In the genomic region with DNA sequence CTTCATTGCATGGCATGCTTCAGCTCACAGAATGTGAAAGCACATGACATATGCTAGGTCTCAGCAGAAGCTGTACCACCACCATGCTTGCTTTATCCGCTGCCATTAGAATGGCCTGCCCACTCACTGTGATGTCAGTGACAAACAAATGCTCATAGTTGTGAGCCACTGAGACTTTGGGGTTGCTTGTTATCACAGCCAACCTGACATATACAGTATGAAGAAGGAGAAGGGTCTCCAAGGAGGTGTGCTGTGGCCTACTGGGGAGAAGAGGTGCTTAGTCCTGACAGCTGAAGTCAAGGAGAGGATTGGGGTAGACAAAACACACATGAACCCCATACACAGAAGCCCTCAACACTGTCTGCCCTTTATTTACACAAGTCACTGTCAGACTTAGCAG, we compare ENCODE assay signal across 33 cellular contexts.
"Had no signal": no experiment of that assay in that cellular context is flagged by ENCODE, and none has a peak within 500 bp of the region (broad histone marks: within the 10 kb centered on the region; RNA-seq: fewer than 3 reads in every experiment).

No MANE protein-coding gene starts in this region.

- H3K36me3 Mint-ChIP-seq: activated CD4-positive, alpha-beta memory T cell treated with anti-CD3 and anti-CD28 coated beads for 36 hours; activated CD8-positive, alpha-beta memory T cell treated with anti-CD3 and anti-CD28 coated beads, Interleukin-2, amount 10 ng/mL, durations not matched to agents 7 days and 5 days; activated naive CD4-positive, alpha-beta T cell treated with anti-CD3 and anti-CD28 coated beads, Interleukin-2, amount 10 ng/mL, durations not matched to agents 7 days and 5 days; activated naive CD4-positive, alpha-beta T cell treated with anti-CD3 and anti-CD28 coated beads, Interleukin-2, amount 50 U/mL, for 72 hours; activated naive CD8-positive, alpha-beta T cell treated with anti-CD3 and anti-CD28 coated beads, Interleukin-2, amount 10 ng/mL, durations not matched to agents 7 days and 5 days; brain had no signal

- H3K4me3 Mint-ChIP-seq: activated B cell treated with CpG ODN at 0.5 μM for 24 hours; activated CD4-positive, alpha-beta memory T cell treated with anti-CD3 and anti-CD28 coated beads for 36 hours; activated CD8-positive, alpha-beta memory T cell treated with anti-CD3 and anti-CD28 coated beads, Interleukin-2, amount 10 ng/mL, durations not matched to agents 7 days and 5 days; activated CD8-positive, alpha-beta T cell treated with anti-CD3 and anti-CD28 coated beads, Interleukin-2, amount 10 ng/mL, durations not matched to agents 7 days and 5 days; activated naive CD4-positive, alpha-beta T cell treated with anti-CD3 and anti-CD28 coated beads, Interleukin-2, amount 10 ng/mL, durations not matched to agents 7 days and 5 days; activated naive CD8-positive, alpha-beta T cell treated with anti-CD3 and anti-CD28 coated beads, Interleukin-2, amount 10 ng/mL, durations not matched to agents 7 days and 5 days; activated T-helper 17 cell treated with anti-CD3 and anti-CD28 coated beads, Interleukin-2, amount 50 U/mL, for 72 hours; brain; T-helper 17 cell; T-helper 2 cell treated with Interferon-gamma antibody and Interleukin-4, amounts not matched to agents 5 μg/mL and 100 μg/mL, for 36 hours had no signal

- H3K4me3 ChIP-seq: ascending aorta, breast epithelium, cardiac muscle cell, colonic mucosa, esophagus squamous epithelium, gastroesophageal sphincter had no signal

- H3K9me3 Mint-ChIP-seq: activated B cell treated with CpG ODN at 0.5 μM for 24 hours; activated CD4-positive, alpha-beta memory T cell treated with anti-CD3 and anti-CD28 coated beads for 36 hours; activated naive CD4-positive, alpha-beta T cell treated with anti-CD3 and anti-CD28 coated beads, Interleukin-2, amount 50 U/mL, for 72 hours; activated naive CD8-positive, alpha-beta T cell treated with anti-CD3 and anti-CD28 coated beads, Interleukin-2, amount 10 ng/mL, durations not matched to agents 7 days and 5 days; activated T-helper 17 cell treated with anti-CD3 and anti-CD28 coated beads, Interleukin-2, amount 50 U/mL, for 72 hours; brain; T-helper 2 cell treated with Interferon-gamma antibody and Interleukin-4, amounts not matched to agents 5 μg/mL and 100 μg/mL, for 36 hours had no signal

- DNase-seq: activated B cell treated with CpG ODN at 0.5 μM for 24 hours; activated CD4-positive, alpha-beta memory T cell treated with anti-CD3 and anti-CD28 coated beads for 36 hours; activated CD4-positive, alpha-beta T cell treated with anti-CD3 and anti-CD28 coated beads for 48 hours; activated CD8-positive, alpha-beta memory T cell treated with anti-CD3 and anti-CD28 coated beads, Interleukin-2, amount 10 ng/mL, durations not matched to agents 7 days and 5 days; activated CD8-positive, alpha-beta memory T cell treated with anti-CD3 and anti-CD28 coated beads, Interleukin-2, amount 50 U/mL, for 4 hours; activated CD8-positive, alpha-beta T cell treated with anti-CD3 and anti-CD28 coated beads, Interleukin-2, amount 10 ng/mL, durations not matched to agents 7 days and 5 days; activated gamma-delta T cell; activated naive CD4-positive, alpha-beta T cell; activated naive CD4-positive, alpha-beta T cell treated with anti-CD3 and anti-CD28 coated beads, Interleukin-2, amount 10 ng/mL, durations not matched to agents 7 days and 5 days; activated naive CD8-positive, alpha-beta T cell treated with anti-CD3 and anti-CD28 coated beads, Interleukin-2, amount 10 ng/mL, durations not matched to agents 7 days and 5 days; activated T-cell treated with anti-CD3 and anti-CD28 coated beads, Interleukin-2, amount 50 U/mL, for 1 hour; central memory CD4-positive, alpha-beta T cell; cerebellar nuclear complex; colonic mucosa; effector CD8-positive, alpha-beta T cell; esophagus squamous epithelium; foreskin melanocyte; T-helper 1 cell; T-helper 17 cell; T1000; WERI-Rb-1 had no signal

- ATAC-seq: activated CD4-positive, CD25-positive, alpha-beta regulatory T cell treated with anti-CD3 and anti-CD28 coated beads, Interleukin-2, amount 50 U/mL, for 24 hours; activated CD8-positive, alpha-beta memory T cell treated with anti-CD3 and anti-CD28 coated beads, Interleukin-2, amount 10 ng/mL, durations not matched to agents 7 days and 5 days; activated CD8-positive, alpha-beta T cell treated with anti-CD3 and anti-CD28 coated beads, Interleukin-2, amount 10 ng/mL, durations not matched to agents 7 days and 5 days; activated naive CD4-positive, alpha-beta T cell treated with anti-CD3 and anti-CD28 coated beads, Interleukin-2, amount 50 U/mL, for 72 hours; activated T-helper 17 cell treated with anti-CD3 and anti-CD28 coated beads, Interleukin-2, amount 50 U/mL, for 72 hours; gastroesophageal sphincter; T-helper 17 cell had no signal

- H3K27ac Mint-ChIP-seq: activated B cell treated with CpG ODN at 0.5 μM for 24 hours; activated CD4-positive, alpha-beta memory T cell treated with anti-CD3 and anti-CD28 coated beads for 36 hours; activated CD8-positive, alpha-beta memory T cell treated with anti-CD3 and anti-CD28 coated beads, Interleukin-2, amount 10 ng/mL, durations not matched to agents 7 days and 5 days; activated CD8-positive, alpha-beta T cell treated with anti-CD3 and anti-CD28 coated beads, Interleukin-2, amount 10 ng/mL, durations not matched to agents 7 days and 5 days; activated naive CD4-positive, alpha-beta T cell treated with anti-CD3 and anti-CD28 coated beads, Interleukin-2, amount 10 ng/mL, durations not matched to agents 7 days and 5 days; activated naive CD4-positive, alpha-beta T cell treated with anti-CD3 and anti-CD28 coated beads, Interleukin-2, amount 50 U/mL, for 72 hours; activated naive CD8-positive, alpha-beta T cell treated with anti-CD3 and anti-CD28 coated beads, Interleukin-2, amount 10 ng/mL, durations not matched to agents 7 days and 5 days; activated T-helper 17 cell treated with anti-CD3 and anti-CD28 coated beads, Interleukin-2, amount 50 U/mL, for 72 hours; brain; T-helper 17 cell; T-helper 2 cell treated with Interferon-gamma antibody and Interleukin-4, amounts not matched to agents 5 μg/mL and 100 μg/mL, for 36 hours had no signal

- H3K9me3 ChIP-seq: ascending aorta, breast epithelium, colonic mucosa, esophagus squamous epithelium, gastroesophageal sphincter had no signal

- H3K27ac ChIP-seq: ascending aorta, breast epithelium, cardiac muscle cell, colonic mucosa, epithelial cell of prostate, esophagus squamous epithelium, gastroesophageal sphincter, WERI-Rb-1 had no signal

- H3K4me1 Mint-ChIP-seq: activated B cell treated with CpG ODN at 0.5 μM for 24 hours; activated naive CD8-positive, alpha-beta T cell treated with anti-CD3 and anti-CD28 coated beads, Interleukin-2, amount 10 ng/mL, durations not matched to agents 7 days and 5 days; activated T-helper 17 cell treated with anti-CD3 and anti-CD28 coated beads, Interleukin-2, amount 50 U/mL, for 72 hours; brain had no signal

- H3K27me3 ChIP-seq: ascending aorta, breast epithelium, cardiac muscle cell, colonic mucosa, esophagus squamous epithelium, gastroesophageal sphincter had no signal

- H3K27me3 Mint-ChIP-seq: activated B cell treated with CpG ODN at 0.5 μM for 24 hours; activated CD4-positive, alpha-beta memory T cell treated with anti-CD3 and anti-CD28 coated beads for 36 hours; activated naive CD8-positive, alpha-beta T cell treated with anti-CD3 and anti-CD28 coated beads, Interleukin-2, amount 10 ng/mL, durations not matched to agents 7 days and 5 days had no signal

- H3K36me3 ChIP-seq: ascending aorta, breast epithelium, cardiac muscle cell, colonic mucosa, esophagus squamous epithelium, gastroesophageal sphincter, WERI-Rb-1 had no signal

- FAIRE-seq: endometrium, endothelial cell of umbilical vein had no signal

- H3K4me1 ChIP-seq: breast epithelium had no signal
